21 cellular contexts compared by ENCODE assay signal in the genomic region with DNA sequence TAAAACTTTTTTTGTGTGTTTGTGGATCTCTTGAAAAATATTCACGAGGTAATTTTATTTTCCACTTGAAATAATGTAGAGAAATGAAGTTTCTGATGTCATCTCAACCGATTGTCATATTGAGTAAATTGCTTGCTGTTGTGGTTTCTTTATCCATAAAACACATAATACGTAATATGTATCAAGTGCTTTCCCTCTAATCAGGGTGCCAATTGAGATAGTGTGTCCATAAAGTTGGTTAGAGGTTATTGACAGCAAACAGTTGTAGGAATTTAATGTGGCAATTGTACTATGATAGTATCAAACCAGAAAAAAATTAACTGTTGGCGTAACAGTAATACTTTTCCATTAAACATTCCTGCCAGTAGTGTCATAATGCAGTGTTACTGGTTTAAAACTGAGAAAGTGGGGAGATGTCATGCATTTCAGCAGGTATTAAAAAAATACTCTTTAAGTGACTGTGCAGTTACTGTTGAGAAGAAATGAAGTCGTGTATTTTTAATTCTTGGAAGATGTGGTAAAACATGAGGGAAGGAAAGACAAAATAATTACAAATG.
"Had no signal": no experiment of that assay in that cellular context is flagged by ENCODE, and none has a peak within 500 bp of the region (broad histone marks: within the 10 kb centered on the region; RNA-seq: fewer than 3 reads in every experiment).

No MANE protein-coding gene starts in this region.

- H3K9ac ChIP-seq: parathyroid adenoma had no signal

- H3K27ac ChIP-seq: ascending aorta, esophagus squamous epithelium, parathyroid adenoma, spleen, tibial nerve had no signal

- H3K27me3 ChIP-seq: ascending aorta, esophagus squamous epithelium, neutrophil, spleen, tibial nerve had no signal

- H3K4me3 Mint-ChIP-seq: activated CD4-positive, alpha-beta T cell treated with anti-CD3 and anti-CD28 coated beads, Interleukin-2, amount 10 ng/mL, durations not matched to agents 24 days and 14 days; activated CD8-positive, alpha-beta T cell treated with anti-CD3 and anti-CD28 coated beads for 36 hours; activated T-cell treated with anti-CD3 and anti-CD28 coated beads, Interleukin-2, amount 50 U/mL, for 4 hours; dendritic cell treated with granulocyte-macrophage colony-stimulating factor and Interleukin-4, amounts not matched to agents 40 ng/mL and 50 ng/mL, for 4 days; immature natural killer cell; natural killer cell; T-cell had no signal

- H3K4me1 ChIP-seq: parathyroid adenoma had no signal

- H3K9me3 Mint-ChIP-seq: activated CD4-positive, alpha-beta T cell treated with anti-CD3 and anti-CD28 coated beads, Interleukin-2, amount 10 ng/mL, durations not matched to agents 24 days and 14 days; activated T-cell treated with anti-CD3 and anti-CD28 coated beads, Interleukin-2, amount 50 U/mL, for 4 hours; dendritic cell treated with granulocyte-macrophage colony-stimulating factor and Interleukin-4, amounts not matched to agents 40 ng/mL and 50 ng/mL, for 4 days; immature natural killer cell; natural killer cell; T-cell had no signal

- H3K4me3 ChIP-seq: ascending aorta, esophagus squamous epithelium, spleen, tibial nerve had no signal

- H2AFZ ChIP-seq: parathyroid adenoma had no signal

- H3K27ac Mint-ChIP-seq: activated CD4-positive, alpha-beta T cell treated with anti-CD3 and anti-CD28 coated beads, Interleukin-2, amount 10 ng/mL, durations not matched to agents 24 days and 14 days; activated CD8-positive, alpha-beta T cell treated with anti-CD3 and anti-CD28 coated beads for 36 hours had no signal

- H3K79me2 ChIP-seq: parathyroid adenoma had no signal

- H3K9me3 ChIP-seq: ascending aorta, esophagus squamous epithelium, neutrophil, spleen, tibial nerve had no signal

- DNase-seq: activated CD4-positive, alpha-beta T cell treated with anti-CD3 and anti-CD28 coated beads, Interleukin-2, amount 10 ng/mL, durations not matched to agents 24 days and 14 days; activated CD4-positive, CD25-positive, alpha-beta regulatory T cell; activated CD8-positive, alpha-beta T cell treated with anti-CD3 and anti-CD28 coated beads for 36 hours; activated effector memory CD4-positive, alpha-beta T cell treated with anti-CD3 and anti-CD28 coated beads, Interleukin-2, amount 50 U/mL, for 16 hours; activated naive CD4-positive, alpha-beta T cell treated with anti-CD3 and anti-CD28 coated beads, Interleukin-2, amount 50 U/mL, for 16 hours; activated T-cell treated with anti-CD3 and anti-CD28 coated beads, Interleukin-2, amount 50 U/mL, for 4 hours; effector CD8-positive, alpha-beta T cell; esophagus squamous epithelium; immature natural killer cell; mesendoderm; natural killer cell; spleen; stimulated activated naive CD4-positive, alpha-beta T cell; T-cell; T-helper 9 cell had no signal

- ATAC-seq: activated CD8-positive, alpha-beta T cell treated with anti-CD3 and anti-CD28 coated beads for 36 hours; activated T-cell treated with anti-CD3 and anti-CD28 coated beads, Interleukin-2, amount 50 U/mL, for 4 hours; natural killer cell; sciatic nerve; T-cell had no signal

- H3K27me3 Mint-ChIP-seq: activated CD4-positive, alpha-beta T cell treated with anti-CD3 and anti-CD28 coated beads, Interleukin-2, amount 10 ng/mL, durations not matched to agents 24 days and 14 days; activated CD8-positive, alpha-beta T cell treated with anti-CD3 and anti-CD28 coated beads for 36 hours; dendritic cell treated with granulocyte-macrophage colony-stimulating factor and Interleukin-4, amounts not matched to agents 40 ng/mL and 50 ng/mL, for 4 days; T-cell had no signal

- H3K36me3 ChIP-seq: ascending aorta had no signal
